In genomic region chr1:109483658-109484518, GRCh38 we compare ENCODE assay signal across 8 cellular contexts. TPM values are rescaled to one million over a fixed set of nuclear protein-coding genes. Genes with fewer than 3 reads are reported as not detected.
DNase-seq lines count a peak whose midpoint lies in the region; ATAC-seq and TF ChIP-seq lines count a peak whose summit lies in the region.

Gene ATXN7L2, plus strand, starts transcription at chr1:109483905. Its CDS starts 49 bp downstream, at chr1:109483954.

- H3K9me3 Mint-ChIP-seq in activated T-cell treated with anti-CD3 and anti-CD28 coated beads, Interleukin-2, amount 50 U/mL, for 72 hours: no peaks in the 10 kb centered on the region
- no peaks in the 10 kb centered on the region for H3K9me3 Mint-ChIP-seq in naive B cell
- no peaks in the 10 kb centered on the region for H3K9me3 Mint-ChIP-seq in stimulated activated effector memory CD8-positive, alpha-beta T cell treated with anti-CD3 and anti-CD28 coated beads, Interleukin-12 subunit alpha, Interleukin-12 subunit beta, amount 100 ng/mL, for 72 hours

- peak within 1 kb of the TSS; percentile 90 for H3K27ac Mint-ChIP-seq in activated T-cell treated with anti-CD3 and anti-CD28 coated beads, Interleukin-2, amount 50 U/mL, for 72 hours
- peak within 1 kb of the TSS; percentile 67 to 99 (median 90) for H3K27ac Mint-ChIP-seq in naive B cell
- H3K27ac Mint-ChIP-seq in stimulated activated effector memory CD8-positive, alpha-beta T cell treated with anti-CD3 and anti-CD28 coated beads, Interleukin-12 subunit alpha, Interleukin-12 subunit beta, amount 100 ng/mL, for 72 hours: peak within 1 kb of the TSS; percentile 93

- H3K36me3 Mint-ChIP-seq in activated T-cell treated with anti-CD3 and anti-CD28 coated beads, Interleukin-2, amount 50 U/mL, for 72 hours (ENCODE audit: insufficient read depth in 2 of 2): no peaks in the 10 kb centered on the region
- no peaks in the 10 kb centered on the region for H3K36me3 Mint-ChIP-seq in naive B cell
- peaks cover 44% of the 10 kb centered on the region for H3K36me3 Mint-ChIP-seq in stimulated activated effector memory CD8-positive, alpha-beta T cell treated with anti-CD3 and anti-CD28 coated beads, Interleukin-12 subunit alpha, Interleukin-12 subunit beta, amount 100 ng/mL, for 72 hours

- H3K27ac ChIP-seq in KOPT-K1 (ENCODE audit: low read depth, low read length, poor library complexity, severe bottlenecking): peak within 1 kb of the TSS; percentile 84
- peak within 1 kb of the TSS; percentile 94 to 98 (median 95) for H3K27ac ChIP-seq in Peyer's patch
- H3K27ac ChIP-seq in esophagus squamous epithelium: peak within 1 kb of the TSS; percentile 94 to 98 (median 98)

- H3K4me1 ChIP-seq in Peyer's patch (peaks cover 0 to 16% (median 8%) of the 10 kb centered on the region in 4 donors), esophagus squamous epithelium (peaks cover 12 to 27% (median 14%) of the 10 kb centered on the region in 3 donors)

- H3K4me3 ChIP-seq in Peyer's patch (peak within 1 kb of the TSS; percentile 67 to 92 (median 78)), esophagus squamous epithelium (peak within 1 kb of the TSS; percentile 64 to 82 (median 77))

- H3K4me1 Mint-ChIP-seq in activated T-cell treated with anti-CD3 and anti-CD28 coated beads, Interleukin-2, amount 50 U/mL, for 72 hours (ENCODE audit: low read depth): peaks cover 57% of the 10 kb centered on the region
- H3K4me1 Mint-ChIP-seq in naive B cell: peaks cover 28 to 33% (median 30%) of the 10 kb centered on the region in 3 donors
- H3K4me1 Mint-ChIP-seq in stimulated activated effector memory CD8-positive, alpha-beta T cell treated with anti-CD3 and anti-CD28 coated beads, Interleukin-12 subunit alpha, Interleukin-12 subunit beta, amount 100 ng/mL, for 72 hours: peaks cover 40% of the 10 kb centered on the region

- peak within 1 kb of the TSS; percentile 90 to 98 for H3K4me3 Mint-ChIP-seq in activated T-cell treated with anti-CD3 and anti-CD28 coated beads, Interleukin-2, amount 50 U/mL, for 72 hours
- peak within 1 kb of the TSS; percentile 83 to 97 (median 96) for H3K4me3 Mint-ChIP-seq in naive B cell
- H3K4me3 Mint-ChIP-seq in stimulated activated effector memory CD8-positive, alpha-beta T cell treated with anti-CD3 and anti-CD28 coated beads, Interleukin-12 subunit alpha, Interleukin-12 subunit beta, amount 100 ng/mL, for 72 hours: peak within 1 kb of the TSS; percentile 93

- peak; percentile 54 to 55 for TF ChIP-seq POLR2A in Peyer's patch (IDR thresholded peaks at IDR 0.05)
- peak in 1 of 4 donors; percentile 61 for TF ChIP-seq POLR2A in esophagus squamous epithelium (IDR thresholded peaks at IDR 0.05)

- H3K9me3 ChIP-seq in KOPT-K1 (ENCODE audit: insufficient read depth, low read length, poor library complexity, severe bottlenecking): no peaks in the 10 kb centered on the region
- H3K9me3 ChIP-seq in Peyer's patch: no peaks in the 10 kb centered on the region
- H3K9me3 ChIP-seq in esophagus squamous epithelium: no peaks in the 10 kb centered on the region

- intact Hi-C loops in esophagus squamous epithelium (cut with DNase I): no loop called here

- H3K36me3 ChIP-seq in KOPT-K1 (ENCODE audit: insufficient read depth, low read length) (peaks cover 27% of the 10 kb centered on the region; the same call in 1 of the 2 replicates), Peyer's patch (peaks cover 0 to 14% (median 0%) of the 10 kb centered on the region in 3 donors), esophagus squamous epithelium (peaks cover 0 to 22% (median 0%) of the 10 kb centered on the region in 3 donors)

- peak; percentile 76 for ATAC-seq in GM21786 (IDR thresholded peaks at IDR 0.05; ENCODE audit: unreplicated experiment)
- peak; percentile 75 to 76 for ATAC-seq in activated T-cell treated with anti-CD3 and anti-CD28 coated beads, Interleukin-2, amount 50 U/mL, for 72 hours (replicated peaks in 1 of 2)
- ATAC-seq in naive B cell (ENCODE audit: low read depth in 2 of 2): peak; percentile 76 to 77
- peak; percentile 83 for ATAC-seq in stimulated activated effector memory CD8-positive, alpha-beta T cell treated with anti-CD3 and anti-CD28 coated beads, Interleukin-12 subunit alpha, Interleukin-12 subunit beta, amount 100 ng/mL, for 72 hours

- H3K27me3 ChIP-seq in Peyer's patch (no peaks in the 10 kb centered on the region), esophagus squamous epithelium (peaks cover 0 to 24% (median 0%) of the 10 kb centered on the region in 4 donors)

- peak; percentile 79 for DNase-seq in DMS79 (lab: John Stamatoyannopoulos, UW)
- DNase-seq in Peyer's patch: peak; percentile 86 to 96 (median 96)
- peak; percentile 91 to 93 for DNase-seq in activated T-cell treated with anti-CD3 and anti-CD28 coated beads, Interleukin-2, amount 50 U/mL, for 72 hours
- peak; percentile 66 for DNase-seq in esophagus squamous epithelium (lab: John Stamatoyannopoulos, UW)
- DNase-seq in naive B cell: peak; percentile 91
- DNase-seq in stimulated activated effector memory CD8-positive, alpha-beta T cell treated with anti-CD3 and anti-CD28 coated beads, Interleukin-12 subunit alpha, Interleukin-12 subunit beta, amount 100 ng/mL, for 72 hours (ENCODE audit: low spot score in 2 of 2): peak; percentile 86 to 95

- 0% methylated on average over 21 to 33 of the region's 73 CpGs for WGBS in esophagus squamous epithelium, 2 donors

- TF ChIP-seq CTCF in Peyer's patch (IDR thresholded peaks at IDR 0.05) (peak in 1 of 6 experiments; percentile 18), esophagus squamous epithelium (IDR thresholded peaks at IDR 0.05) (no peak)

- H3K27me3 Mint-ChIP-seq in activated T-cell treated with anti-CD3 and anti-CD28 coated beads, Interleukin-2, amount 50 U/mL, for 72 hours (ENCODE audit: low read depth): peaks cover 18% of the 10 kb centered on the region
- H3K27me3 Mint-ChIP-seq in naive B cell: peaks cover 20 to 25% (median 23%) of the 10 kb centered on the region in 3 donors

RNA-seq across cellular contexts. Expression of gene ATXN7L2, which starts in this region (rescaled TPM):
- total RNA-seq in Peyer's patch: 10 to 100 TPM in 1 of 4 donors, 1 to 10 TPM in 3; 2.3 to 12.7 (median 7.3) TPM
- total RNA-seq in activated T-cell treated with anti-CD3 and anti-CD28 coated beads, Interleukin-2, amount 50 U/mL, for 72 hours: 10 to 100 TPM; 11.9 to 13.3 TPM
- total RNA-seq in esophagus squamous epithelium: 1 to 10 TPM; 2.1 to 5.9 (median 3.8) TPM
- polyA plus RNA-seq in naive B cell (ENCODE audit: low read depth in 6 of 6): 1 to 10 TPM; 3.0 to 9.2 (median 5.2) TPM

Comparison
In these comparisons a context has a peak if more than half of its experiments do, and no peak if none do; other contexts are left out.
1. Peak in every context shown above with its lines: DNase-seq, ATAC-seq, H3K4me3 ChIP-seq and H3K27ac ChIP-seq.